14 cellular contexts compared by ENCODE assay signal in the genomic region with DNA sequence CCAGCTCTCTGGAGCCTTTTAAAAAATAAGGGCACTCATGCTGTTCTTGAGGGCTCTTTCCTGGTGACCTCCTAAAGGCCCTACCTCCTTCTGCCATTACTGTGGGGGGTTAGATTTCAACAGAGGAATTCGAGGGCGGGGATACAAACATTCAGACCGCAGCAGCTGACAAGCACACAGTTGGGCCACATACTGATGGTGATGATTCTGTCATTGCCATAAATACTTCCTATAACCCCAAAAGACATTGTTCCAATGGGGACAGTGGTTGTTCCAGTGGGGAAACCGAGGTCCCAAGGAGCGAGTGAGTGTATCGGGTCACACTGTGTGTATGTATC.
DNase-seq lines count a peak whose midpoint lies in the region; ATAC-seq and TF ChIP-seq lines count a peak whose summit lies in the region.
"Had no signal": no experiment of that assay in that cellular context is flagged by ENCODE, and none has a peak within 500 bp of the region (broad histone marks: within the 10 kb centered on the region; RNA-seq: fewer than 3 reads in every experiment).

No MANE protein-coding gene starts in this region.

- H3K27me3 Mint-ChIP-seq in CD4-positive, alpha-beta memory T cell = no peaks in the 10 kb centered on the region
- H3K27me3 Mint-ChIP-seq in HFFc6 (ENCODE audit: insufficient read depth) = peaks cover 7% of the 10 kb centered on the region

- no peak overlapping the region for H2BK15ac ChIP-seq in neuronal stem cell (ENCODE audit: low read length)

- H3K9ac ChIP-seq in neuronal stem cell (ENCODE audit: low read depth, low read length, poor library complexity) = no peak overlapping the region

- H3K27ac Mint-ChIP-seq in CD4-positive, alpha-beta memory T cell = peak overlapping the region in 4 of 7 donors; percentile 47 to 88 (median 78)
- peak overlapping the region; percentile 91 for H3K27ac Mint-ChIP-seq in HFFc6

- no peak overlapping the region for H2BK5ac ChIP-seq in neuronal stem cell (ENCODE audit: low read length)

- no peak overlapping the region for H2BK120ac ChIP-seq in neuronal stem cell (ENCODE audit: low read depth, low read length)

- DNase-seq in CD4-positive, alpha-beta memory T cell = no peak
- no peak for DNase-seq in HFFc6
- no peak for DNase-seq in left lung
- no peak for DNase-seq in neuronal stem cell (ENCODE audit: low spot score)
- no peak for DNase-seq in hippocampal formation (lab: John Stamatoyannopoulos, UW)
- DNase-seq in GM13977 (ENCODE audit: low spot score) = no peak
- DNase-seq in HuH-7.5 (ENCODE audit: low spot score) = no peak
- DNase-seq: HCEC 1CT, NCI-H1417 treated with DMSO at 0.1 percent for 48 hours, NCI-H1930, OCI-M1, SHP77 treated with DMSO at 0.1 percent for 48 hours had no signal

- CTCF ChIA-PET in CD4-positive, alpha-beta memory T cell (lab: Charles Lee; ENCODE audit: partially characterized antibody) = no interaction called here

- TF ChIP-seq CTCF in HFFc6 (IDR thresholded peaks at IDR 0.05) (no peak), left lung (IDR thresholded peaks at IDR 0.05) (no peak), GM13977 (IDR thresholded peaks at IDR 0.05; ENCODE audit: extremely low read depth, insufficient read depth, missing control alignments) (no peak)

- H3K27ac ChIP-seq in CD4-positive, alpha-beta memory T cell (ENCODE audit: low read depth, low read length) = no peak overlapping the region
- no peak overlapping the region for H3K27ac ChIP-seq in left lung
- H3K27ac ChIP-seq in neuronal stem cell (replicated peaks; ENCODE audit: low read length) = no peak overlapping the region
- H3K27ac ChIP-seq: C4-2B had no signal

- in situ Hi-C loops in GM13977 (cut with MboI; ENCODE audit: low pct_unique_long_range_greater_than_20kb, low sequenced_read_pairs, unreplicated experiment) = no loop called here

- H3K79me1 ChIP-seq in neuronal stem cell (ENCODE audit: low read depth, low read length) = no peaks in the 10 kb centered on the region

- peak; percentile 24 for ATAC-seq in left lung
- ATAC-seq: K562 had no signal

- intact Hi-C loops in CD4-positive, alpha-beta memory T cell (cut with micrococcal nuclease) = no loop called here
- intact Hi-C loops in left lung (cut with DNase I) = no loop called here

- no peak overlapping the region for H3K4ac ChIP-seq in neuronal stem cell (ENCODE audit: low read length)

- peak overlapping the region in 1 of 8 donors; percentile 41 for H3K4me3 Mint-ChIP-seq in CD4-positive, alpha-beta memory T cell
- peak overlapping the region; percentile 72 for H3K4me3 Mint-ChIP-seq in HFFc6

- H3K36me3 ChIP-seq in CD4-positive, alpha-beta memory T cell (ENCODE audit: insufficient read depth, low read length) = no peaks in the 10 kb centered on the region
- H3K36me3 ChIP-seq in left lung = no peaks in the 10 kb centered on the region
- H3K36me3 ChIP-seq in neuronal stem cell (replicated peaks in 1 of 2; ENCODE audit: control insufficient read depth in 2 of 2, insufficient read depth in 2 of 2, low read length in 2 of 2) = no peaks in the 10 kb centered on the region

- H3K27me3 ChIP-seq in CD4-positive, alpha-beta memory T cell (ENCODE audit: insufficient read depth, low read length) = no peaks in the 10 kb centered on the region
- H3K27me3 ChIP-seq in left lung (no peaks in the 10 kb centered on the region), neuronal stem cell (ENCODE audit: control insufficient read depth in 3 of 3, insufficient read depth in 3 of 3, low read depth in 1 of 3, low read length in 3 of 3) (no peaks in the 10 kb centered on the region)

- WGBS in neuronal stem cell (ENCODE audit: extremely low coverage in 2 of 2, insufficient read length in 2 of 2, insufficient replicate concordance in 1 of 2), 2 donors = no CpG with 5 or more reads among the region's 6 CpGs

- H3K4me2 ChIP-seq in neuronal stem cell (ENCODE audit: insufficient read depth, low read length, poor library complexity, severe bottlenecking) = no peak overlapping the region

- no peak overlapping the region for H3K4me3 ChIP-seq in CD4-positive, alpha-beta memory T cell (ENCODE audit: low read length in 2 of 2)
- H3K4me3 ChIP-seq in left lung (no peak overlapping the region), neuronal stem cell (ENCODE audit: low read length in 2 of 2) (no peak overlapping the region)
- H3K4me3 ChIP-seq: K562 had no signal

- H2AK5ac ChIP-seq in neuronal stem cell (ENCODE audit: low read depth, low read length) = no peak overlapping the region

- H4K8ac ChIP-seq in neuronal stem cell (ENCODE audit: low read depth, low read length) = no peak overlapping the region

- no peak overlapping the region for H2BK12ac ChIP-seq in neuronal stem cell (ENCODE audit: low read length)

- POLR2A ChIA-PET in CD4-positive, alpha-beta memory T cell (lab: Charles Lee; ENCODE audit: partially characterized antibody) = no interaction called here

- H3K9me3 ChIP-seq in CD4-positive, alpha-beta memory T cell (ENCODE audit: control insufficient read depth in 1 of 2, low read length in 2 of 2) = no peaks in the 10 kb centered on the region
- H3K9me3 ChIP-seq in left lung (no peaks in the 10 kb centered on the region), neuronal stem cell (replicated peaks in 1 of 2; ENCODE audit: control insufficient read depth in 2 of 2, insufficient read depth in 1 of 2, low read depth in 1 of 2, low read length in 2 of 2) (no peaks in the 10 kb centered on the region)

- H3K4me1 ChIP-seq in CD4-positive, alpha-beta memory T cell (ENCODE audit: insufficient read depth, low read length) = peaks cover 13% of the 10 kb centered on the region
- H3K4me1 ChIP-seq in left lung = peaks cover 0 to 10% of the 10 kb centered on the region in 2 donors
- peaks cover 0 to 3% of the 10 kb centered on the region in 2 donors for H3K4me1 ChIP-seq in neuronal stem cell (ENCODE audit: control insufficient read depth in 2 of 2, insufficient read depth in 1 of 2, low read depth in 1 of 2, low read length in 2 of 2)

- H2AFZ ChIP-seq in neuronal stem cell (ENCODE audit: low read length) = no peak overlapping the region

- no peak overlapping the region for H3K23ac ChIP-seq in neuronal stem cell (ENCODE audit: low read depth, low read length, poor library complexity)

- peaks cover 0 to 2% (median 0%) of the 10 kb centered on the region in 8 donors for H3K9me3 Mint-ChIP-seq in CD4-positive, alpha-beta memory T cell
- no peaks in the 10 kb centered on the region for H3K9me3 Mint-ChIP-seq in HFFc6

- peaks cover 30 to 70% (median 57%) of the 10 kb centered on the region in 4 donors for H3K4me1 Mint-ChIP-seq in CD4-positive, alpha-beta memory T cell
- peaks cover 45% of the 10 kb centered on the region for H3K4me1 Mint-ChIP-seq in HFFc6 (ENCODE audit: low read depth)

- peak overlapping the region; percentile 27 for H3K18ac ChIP-seq in neuronal stem cell (ENCODE audit: low read length)

- no peak overlapping the region for H4K91ac ChIP-seq in neuronal stem cell (ENCODE audit: low read depth, low read length, poor library complexity)

- H3K14ac ChIP-seq in neuronal stem cell (ENCODE audit: low read length) = no peak overlapping the region

- H3K36me3 Mint-ChIP-seq in CD4-positive, alpha-beta memory T cell = peaks cover 0 to 5% of the 10 kb centered on the region in 2 donors
- peaks cover 6% of the 10 kb centered on the region; the same call in 1 of the 2 replicates for H3K36me3 Mint-ChIP-seq in HFFc6 (ENCODE audit: low read depth)
